ENCODE assay signal across 27 cellular contexts in the genomic region with DNA sequence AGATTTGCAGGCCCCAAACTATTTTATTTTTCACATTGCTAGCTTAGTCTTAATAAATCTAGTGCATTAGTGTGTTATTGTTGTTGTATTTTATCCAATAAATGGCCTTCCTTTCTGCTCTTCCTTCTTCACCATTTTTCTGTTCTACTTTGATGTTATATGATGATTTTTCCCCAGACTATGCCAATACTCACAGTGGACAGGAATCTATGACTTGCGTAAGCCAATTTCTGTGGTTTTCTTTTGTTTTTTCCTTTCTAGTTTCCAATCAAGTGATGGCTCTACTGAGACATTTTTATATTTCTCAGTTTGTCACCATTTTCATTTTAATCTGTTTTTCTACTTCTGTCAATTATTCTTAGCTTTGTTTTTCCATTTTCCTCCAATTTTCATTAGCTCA.
"Had no signal": no experiment of that assay in that cellular context is flagged by ENCODE, and none has a peak within 500 bp of the region (broad histone marks: within the 10 kb centered on the region; RNA-seq: fewer than 3 reads in every experiment).

No MANE protein-coding gene starts in this region.

- H3K27ac ChIP-seq: brain microvascular endothelial cell, esophagus muscularis mucosa, gastroesophageal sphincter, VCaP had no signal

- H3K4me3 ChIP-seq: esophagus muscularis mucosa, gastroesophageal sphincter, heart right ventricle had no signal

- H3K4me1 ChIP-seq: esophagus muscularis mucosa, gastroesophageal sphincter, heart right ventricle had no signal

- H3K27me3 ChIP-seq: brain microvascular endothelial cell, esophagus muscularis mucosa, gastroesophageal sphincter, heart right ventricle had no signal

- H3K36me3 ChIP-seq: brain microvascular endothelial cell, esophagus muscularis mucosa, gastroesophageal sphincter, heart right ventricle had no signal

- DNase-seq: activated CD4-positive, alpha-beta memory T cell treated with anti-CD3 and anti-CD28 coated beads, Interleukin-2, amount 10 ng/mL, durations not matched to agents 7 days and 5 days; activated CD4-positive, alpha-beta T cell treated with anti-CD3 and anti-CD28 coated beads for 1 hour; activated CD4-positive, alpha-beta T cell treated with anti-CD3 and anti-CD28 coated beads for 4 hours; activated CD4-positive, alpha-beta T cell treated with anti-CD3 and anti-CD28 coated beads, Interleukin-2, amount 10 ng/mL, durations not matched to agents 7 days and 5 days; activated CD4-positive, alpha-beta T cell treated with anti-CD3 and anti-CD28 coated beads, Interleukin-2, amount 50 U/mL, for 4 hours; activated CD8-positive, alpha-beta memory T cell treated with anti-CD3 and anti-CD28 coated beads for 24 hours; activated effector memory CD4-positive, alpha-beta T cell treated with Interleukin-2 at 50 U/mL for 16 hours; activated gamma-delta T cell treated with Interleukin-2 at 50 U/mL for 16 hours; activated naive CD4-positive, alpha-beta T cell treated with anti-CD3 and anti-CD28 coated beads, Interleukin-2, amount 50 U/mL, for 16 hours; activated naive CD4-positive, alpha-beta T cell treated with Interleukin-2 at 50 U/mL for 16 hours; activated T-cell treated with anti-CD3 and anti-CD28 coated beads, Interleukin-2, amount 50 U/mL, for 4 hours; amniotic stem cell; anterior cingulate cortex; brain microvascular endothelial cell; cortex of kidney; dermis blood vessel endothelial cell; effector CD4-positive, alpha-beta T cell; effector memory CD8-positive, alpha-beta T cell; erythroblast; foreskin melanocyte; heart right ventricle; SW 1271; T-cell; T-helper 17 cell had no signal

- H3K9me3 ChIP-seq: esophagus muscularis mucosa, gastroesophageal sphincter, heart right ventricle had no signal
